In genomic region chr22:42243802-42244060, GRCh38 we compare ENCODE assay signal across 1 cellular context.
TF ChIP-seq lines count a peak whose summit lies in the region.

No MANE protein-coding gene starts in this region.

TF ChIP-seq in K562, 482 proteins besides CTCF, POLR2A, EP300 and RAD21:
- peak; percentile 30; the same call in 1 of the 2 replicates for TF ChIP-seq NFE2 (IDR thresholded peaks at IDR 0.05; ENCODE audit: low read depth)
- TF ChIP-seq ZNF316 (IDR thresholded peaks at IDR 0.05) = peak; percentile 61
- no peak for TF ChIP-seq ZNF347 (CRISPR knock-in tag; IDR thresholded peaks at IDR 0.05; ENCODE audit: low read depth)
- TF ChIP-seq C11orf30 (IDR thresholded peaks at IDR 0.05; ENCODE audit: low read depth) = peak; percentile 54; the same call in 1 of the 2 replicates
- no peak for TF ChIP-seq DMBX1 (CRISPR knock-in tag; IDR thresholded peaks at IDR 0.05; ENCODE audit: borderline replicate concordance)
- no peak for TF ChIP-seq MAZ (CRISPR knock-in tag; conservative IDR thresholded peaks at IDR 0.05 in 1 of 2, IDR thresholded peaks at IDR 0.05 in 1 of 2)
- TF ChIP-seq MAFF (IDR thresholded peaks at IDR 0.05; ENCODE audit: low read length) = peak; percentile 15; the same call in 1 of the 2 replicates
- TF ChIP-seq CAMTA2 (CRISPR knock-in tag; conservative IDR thresholded peaks at IDR 0.05) = no peak
- no peak for TF ChIP-seq NR4A1 (CRISPR knock-in tag; IDR thresholded peaks at IDR 0.05)
- no peak for TF ChIP-seq NR4A1 (tag; IDR thresholded peaks at IDR 0.05)
- TF ChIP-seq MAFG (tag; conservative IDR thresholded peaks at IDR 0.05) = peak; percentile 52; the same call in 1 of the 2 replicates
